14 cellular contexts compared by ENCODE assay signal in the genomic region with DNA sequence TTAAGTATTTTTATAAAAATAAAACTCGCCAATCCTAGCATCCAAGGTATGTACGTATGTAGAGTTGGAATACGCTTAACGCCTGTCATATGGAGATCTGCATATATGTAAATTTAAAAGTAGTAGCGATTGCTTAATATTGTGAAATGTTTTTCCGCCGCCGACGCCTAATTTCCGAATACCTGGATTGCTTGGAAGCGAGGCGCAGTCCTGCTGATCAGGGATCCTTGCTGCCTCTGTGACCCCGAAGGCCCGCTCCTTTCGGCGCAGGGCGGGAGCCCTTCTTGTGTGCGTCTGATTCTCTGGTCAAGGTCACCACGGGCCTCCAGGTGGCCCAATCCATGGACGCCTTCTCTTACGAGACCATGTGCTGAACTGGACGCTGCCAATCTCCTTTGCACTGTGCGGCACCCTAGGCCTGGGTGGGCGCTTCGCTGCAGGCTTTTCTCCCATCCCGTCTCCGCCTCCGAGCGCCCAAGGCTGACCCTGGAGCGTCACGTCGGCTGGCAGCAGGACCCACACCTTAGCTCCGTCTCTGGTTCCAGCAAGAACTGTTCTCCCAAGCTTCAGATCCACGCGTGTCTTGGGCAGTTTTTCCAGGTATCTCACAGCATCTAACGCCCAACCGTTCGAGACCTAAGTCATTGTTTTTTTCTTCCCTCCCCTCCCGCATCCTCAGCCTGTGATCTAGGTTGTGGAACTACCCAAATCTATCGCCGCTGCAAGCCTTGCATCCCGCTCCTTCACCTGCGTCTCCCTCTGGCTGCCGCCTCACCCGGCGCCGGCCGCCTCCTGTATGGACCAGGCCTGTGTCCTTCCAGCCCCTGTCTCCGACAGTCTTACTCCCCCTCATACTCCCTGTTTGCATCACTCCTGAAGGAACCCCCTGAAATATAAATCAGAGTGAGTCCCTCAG. TPM values are rescaled to one million over a fixed set of nuclear protein-coding genes. Genes with fewer than 3 reads are reported as not detected.
A peak's percentile ranks its signal among the peaks of the same experiment; 100 is the strongest.
DNase-seq lines count a peak whose midpoint lies in the region; ATAC-seq and TF ChIP-seq lines count a peak whose summit lies in the region.
"Had no signal": no experiment of that assay in that cellular context is flagged by ENCODE, and none has a peak within 500 bp of the region (broad histone marks: within the 10 kb centered on the region; RNA-seq: fewer than 3 reads in every experiment).

No MANE protein-coding gene starts in this region.

- CTCF ChIA-PET in Caco-2 (lab: Charles Lee), result no interaction called here

- no peak overlapping the region for H2BK120ac ChIP-seq in neuronal stem cell (ENCODE audit: low read depth, low read length)

- peak overlapping the region; percentile 85 for H3K4me3 Mint-ChIP-seq in Caco-2 (ENCODE audit: unreplicated experiment)
- peak overlapping the region; percentile 64 for H3K4me3 Mint-ChIP-seq in central memory CD8-positive, alpha-beta T cell

- peak overlapping the region; percentile 37 for H3K27ac Mint-ChIP-seq in Caco-2 (ENCODE audit: unreplicated experiment)
- peak overlapping the region; percentile 92 for H3K27ac Mint-ChIP-seq in central memory CD8-positive, alpha-beta T cell (ENCODE audit: low read depth)

- H3K9ac ChIP-seq in Karpas-422 (ENCODE audit: low read length), result no peak overlapping the region
- no peak overlapping the region for H3K9ac ChIP-seq in neuronal stem cell (ENCODE audit: low read depth, low read length, poor library complexity)

- H3K36me3 Mint-ChIP-seq in Caco-2 (ENCODE audit: insufficient read depth, unreplicated experiment), result peaks cover 56% of the 10 kb centered on the region
- H3K36me3 Mint-ChIP-seq in central memory CD8-positive, alpha-beta T cell (ENCODE audit: insufficient read depth), result peaks cover 69% of the 10 kb centered on the region

- H2AK5ac ChIP-seq in neuronal stem cell (ENCODE audit: low read depth, low read length), result peak overlapping the region; percentile 45

- H3K27me3 Mint-ChIP-seq in Caco-2 (ENCODE audit: insufficient read depth, unreplicated experiment), result peaks cover 8% of the 10 kb centered on the region
- peaks cover 10% of the 10 kb centered on the region for H3K27me3 Mint-ChIP-seq in central memory CD8-positive, alpha-beta T cell

- H3K4me1 ChIP-seq in Caco-2, result 0 out of 2 replicates have a peak, but pooled peaks cover 4% of the 10 kb centered on the region
- peaks cover 44% of the 10 kb centered on the region for H3K4me1 ChIP-seq in Karpas-422 (ENCODE audit: low read length)
- H3K4me1 ChIP-seq in neuronal stem cell (ENCODE audit: control insufficient read depth in 2 of 2, insufficient read depth in 1 of 2, low read depth in 1 of 2, low read length in 2 of 2), result peaks cover 5 to 8% of the 10 kb centered on the region in 2 donors

- DNase-seq in Caco-2 (no peak), Karpas-422 (peak; percentile 38), neuronal stem cell (ENCODE audit: low spot score) (no peak), OCI-M1 (lab: John Stamatoyannopoulos, UW) (no peak)
- DNase-seq in central memory CD8-positive, alpha-beta T cell (ENCODE audit: low spot score in 2 of 2), result no peak
- DNase-seq: activated gamma-delta T cell; GDM1; KBM-7; NCI-H1436; Peyer's patch; stimulated activated CD8-positive, alpha-beta memory T cell treated with anti-CD3 and anti-CD28 coated beads, Interleukin-4, amount 100 ng/mL, for 48 hours; SW 1271 had no signal

- H3K9me3 Mint-ChIP-seq in Caco-2 (ENCODE audit: unreplicated experiment), result no peaks in the 10 kb centered on the region
- H3K9me3 Mint-ChIP-seq in central memory CD8-positive, alpha-beta T cell, result peaks cover 6% of the 10 kb centered on the region

- H2AFZ ChIP-seq in Karpas-422 (ENCODE audit: low read length), result no peak overlapping the region
- H2AFZ ChIP-seq in neuronal stem cell (ENCODE audit: low read length), result no peak overlapping the region

- H3K4me2 ChIP-seq in Karpas-422 (ENCODE audit: low read depth, low read length, poor library complexity, severe bottlenecking) (no peak overlapping the region), neuronal stem cell (ENCODE audit: insufficient read depth, low read length, poor library complexity, severe bottlenecking) (no peak overlapping the region)

- no peak overlapping the region for H4K91ac ChIP-seq in neuronal stem cell (ENCODE audit: low read depth, low read length, poor library complexity)

- H2BK5ac ChIP-seq in neuronal stem cell (ENCODE audit: low read length), result no peak overlapping the region

- no peak for ATAC-seq in central memory CD8-positive, alpha-beta T cell (replicated peaks; ENCODE audit: extremely low read depth, poor library complexity, severe bottlenecking)
- ATAC-seq in HG02610 (IDR thresholded peaks at IDR 0.05; ENCODE audit: unreplicated experiment), result no peak
- no peak for ATAC-seq in HG03095 (IDR thresholded peaks at IDR 0.05; ENCODE audit: unreplicated experiment)

- peak overlapping the region; percentile 55 for H2BK15ac ChIP-seq in neuronal stem cell (ENCODE audit: low read length)

- H3K27ac ChIP-seq in Karpas-422 (ENCODE audit: low read length) (no peak overlapping the region), neuronal stem cell (replicated peaks; ENCODE audit: low read length) (no peak overlapping the region)

- intact Hi-C loops in Caco-2 (cut with micrococcal nuclease; ENCODE audit: unreplicated experiment), result no loop called here

- H3K36me3 ChIP-seq in Caco-2 (ENCODE audit: control insufficient read depth, insufficient read depth, low read length) (no peaks in the 10 kb centered on the region), Karpas-422 (ENCODE audit: insufficient read depth, low read length) (no peaks in the 10 kb centered on the region), neuronal stem cell (replicated peaks in 1 of 2; ENCODE audit: control insufficient read depth in 2 of 2, insufficient read depth in 2 of 2, low read length in 2 of 2) (peaks cover 0 to 1% of the 10 kb centered on the region in 2 donors)
- H3K36me3 ChIP-seq: Peyer's patch had no signal

- peaks cover 7% of the 10 kb centered on the region for H3K79me2 ChIP-seq in Karpas-422 (ENCODE audit: low read length)

- no CpG with 5 or more reads among the region's 49 CpGs for WGBS in neuronal stem cell (ENCODE audit: extremely low coverage in 2 of 2, insufficient read length in 2 of 2, insufficient replicate concordance in 1 of 2), 2 donors

- H3K4ac ChIP-seq in neuronal stem cell (ENCODE audit: low read length), result no peak overlapping the region

- H3K9me2 ChIP-seq in Karpas-422 (replicated peaks; ENCODE audit: insufficient read depth, low read length), result no peaks in the 10 kb centered on the region

- no TSS peak for BruUV-seq in Caco-2 (replicated peaks; lab: Mats Ljungman, UMichigan)

- H3K4me3 ChIP-seq in Caco-2 (ENCODE audit: low read depth, low read length) (no peak overlapping the region), Karpas-422 (ENCODE audit: low read length) (no peak overlapping the region), neuronal stem cell (ENCODE audit: low read length in 2 of 2) (no peak overlapping the region)

- H3K23ac ChIP-seq in neuronal stem cell (ENCODE audit: low read depth, low read length, poor library complexity), result peak overlapping the region; percentile 92

- H3K14ac ChIP-seq in neuronal stem cell (ENCODE audit: low read length), result no peak overlapping the region

- H3K9me3 ChIP-seq in Caco-2 (no peaks in the 10 kb centered on the region), Karpas-422 (ENCODE audit: low read length) (no peaks in the 10 kb centered on the region), neuronal stem cell (replicated peaks in 1 of 2; ENCODE audit: control insufficient read depth in 2 of 2, insufficient read depth in 1 of 2, low read depth in 1 of 2, low read length in 2 of 2) (no peaks in the 10 kb centered on the region)
- H3K9me3 ChIP-seq: Peyer's patch had no signal

- H3K4me1 Mint-ChIP-seq in Caco-2 (ENCODE audit: low read depth, unreplicated experiment), result peaks cover 40% of the 10 kb centered on the region
- H3K4me1 Mint-ChIP-seq in central memory CD8-positive, alpha-beta T cell, result peaks cover 68% of the 10 kb centered on the region

- no peak overlapping the region for H4K8ac ChIP-seq in neuronal stem cell (ENCODE audit: low read depth, low read length)

- H2BK12ac ChIP-seq in neuronal stem cell (ENCODE audit: low read length), result peak overlapping the region; percentile 43

- no peaks in the 10 kb centered on the region for H3K27me3 ChIP-seq in Caco-2 (replicated peaks; ENCODE audit: control insufficient read depth, insufficient read depth, low read length)
- no peaks in the 10 kb centered on the region for H3K27me3 ChIP-seq in Karpas-422 (ENCODE audit: low read length)
- H3K27me3 ChIP-seq in neuronal stem cell (ENCODE audit: control insufficient read depth in 3 of 3, insufficient read depth in 3 of 3, low read depth in 1 of 3, low read length in 3 of 3), result peaks cover 0 to 10% (median 0%) of the 10 kb centered on the region in 3 experiments
- H3K27me3 ChIP-seq: Peyer's patch had no signal

- POLR2A ChIA-PET in Caco-2 (lab: Charles Lee), result interaction anchor here (0.6 kb wide), 1 partner anchor 925 kb away, joined by 5 read pairs; no protein-coding TSS in a partner anchor

- no peak for TF ChIP-seq CTCF in Caco-2 (IDR thresholded peaks at IDR 0.05; ENCODE audit: insufficient read depth in 1 of 2, low read depth in 1 of 2, low read length in 1 of 2, severe bottlenecking in 1 of 2, unreplicated experiment in 1 of 2)

- peaks cover 2% of the 10 kb centered on the region for H3K79me1 ChIP-seq in neuronal stem cell (ENCODE audit: low read depth, low read length)

- no peaks in the 10 kb centered on the region for H4K20me1 ChIP-seq in Karpas-422 (ENCODE audit: insufficient read depth, low read depth, low read length)

- no peak overlapping the region for H3K18ac ChIP-seq in neuronal stem cell (ENCODE audit: low read length)

RNA-seq across cellular contexts. Expression of gene TRIM41, which starts 3.6 kb away (rescaled TPM):
- 23.6 and 28.7 TPM in 2 replicates for total RNA-seq in Caco-2 (2022)
- total RNA-seq in Karpas-422 (2014; rRNA removed; shearing (Covaris generic); ENCODE audit: low replicate concordance), result 23.6 and 46.2 TPM in 2 replicates
- polyA plus RNA-seq in neuronal stem cell (2013, experiment 1 of 2), result 21.0 TPM
- polyA plus RNA-seq in neuronal stem cell (2013, experiment 2 of 2), result 21.3 TPM

RNA-seq across cellular contexts. Expression of gene TRIM7, which starts 14.5 kb away (rescaled TPM):
- 0.86 and 1.0 TPM in 2 replicates for total RNA-seq in Caco-2 (2022)
- total RNA-seq in Karpas-422 (2014; rRNA removed; shearing (Covaris generic); ENCODE audit: low replicate concordance), result 2.0 TPM in 1 of 2 replicates, not detected in the other
- polyA plus RNA-seq in neuronal stem cell (2013, experiment 1 of 2), result 0.28 TPM
- polyA plus RNA-seq in neuronal stem cell (2013, experiment 2 of 2), result 0.28 TPM

RNA-seq across cellular contexts. Expression of gene RACK1, which starts 24.2 kb away (rescaled TPM):
- 2,098 and 2,258 TPM in 2 replicates for total RNA-seq in Caco-2 (2022)
- 7,026 and 7,196 TPM in 2 replicates for total RNA-seq in Karpas-422 (2014; rRNA removed; shearing (Covaris generic); ENCODE audit: low replicate concordance)
- polyA plus RNA-seq in neuronal stem cell (2013, experiment 1 of 2), result 3,697 TPM
- 3,656 TPM for polyA plus RNA-seq in neuronal stem cell (2013, experiment 2 of 2)

RNA-seq across cellular contexts. Expression of gene TRIM52, which starts 41.4 kb away (rescaled TPM):
- total RNA-seq in Caco-2 (2022), result 11.9 and 13.6 TPM in 2 replicates
- 18.7 and 21.8 TPM in 2 replicates for total RNA-seq in Karpas-422 (2014; rRNA removed; shearing (Covaris generic); ENCODE audit: low replicate concordance)
- polyA plus RNA-seq in neuronal stem cell (2013, experiment 1 of 2), result 4.1 TPM
- polyA plus RNA-seq in neuronal stem cell (2013, experiment 2 of 2), result 4.4 TPM
